In genomic region chr12:8096516-8096915, GRCh38 we compare ENCODE assay signal across 5 cellular contexts. TPM values are rescaled to one million over a fixed set of nuclear protein-coding genes. Genes with fewer than 3 reads are reported as not detected.
"Had no signal": no experiment of that assay in that cellular context is flagged by ENCODE, and none has a peak within 500 bp of the region (broad histone marks: within the 10 kb centered on the region; RNA-seq: fewer than 3 reads in every experiment).

No MANE protein-coding gene starts in this region.

RNA-seq across cellular contexts. Expression of gene CLEC4A, which starts 26.9 kb away (rescaled TPM):
- total RNA-seq: activated CD4-positive, alpha-beta T cell treated with anti-CD3 and anti-CD28 coated beads for 36 hours; LHCN-M2; PC-9 had no signal

RNA-seq across cellular contexts. Expression of gene C3AR1, which starts 30.4 kb away (rescaled TPM):
- total RNA-seq: bronchial epithelial cell, OCI-LY7, PC-9 had no signal
